In the genomic region with DNA sequence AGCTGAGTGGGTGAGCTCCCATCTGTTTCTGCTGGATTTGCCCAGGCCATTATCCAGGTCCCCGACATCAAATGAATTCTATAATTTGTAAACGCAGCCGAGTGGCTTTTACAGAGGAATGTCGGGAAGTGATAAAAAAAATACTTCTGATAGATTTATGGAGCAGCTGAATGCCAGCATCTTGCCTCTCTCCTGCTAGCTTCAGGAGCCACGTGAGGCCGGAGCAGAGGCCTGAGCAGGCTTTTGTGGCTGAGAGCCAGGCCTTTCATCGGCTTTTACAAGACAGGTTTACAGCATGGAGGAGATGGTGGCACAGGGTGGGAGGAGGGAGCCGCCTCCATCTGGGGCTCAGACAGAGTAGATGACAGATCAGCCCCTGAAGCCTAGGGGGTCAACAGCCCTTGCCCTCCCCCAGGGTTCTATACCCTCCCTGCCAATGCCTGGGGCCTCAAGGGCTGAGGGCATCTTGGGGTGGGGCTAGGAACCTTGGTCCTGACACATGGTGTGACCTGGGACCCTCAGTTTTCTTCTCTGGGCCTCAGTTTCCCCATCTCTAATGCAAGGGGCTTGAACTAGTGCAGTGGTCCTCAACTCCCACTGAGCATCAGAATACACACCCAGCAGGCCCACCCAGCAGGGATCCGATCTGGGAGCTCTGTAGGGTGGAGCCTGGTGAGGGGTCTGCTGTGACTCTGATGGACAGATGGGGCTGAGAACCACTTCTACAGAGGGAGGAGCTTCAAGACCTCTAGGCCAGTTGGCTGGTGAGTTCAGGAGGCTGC, we compare ENCODE assay signal across 21 cellular contexts. TPM values are rescaled to one million over a fixed set of nuclear protein-coding genes. Genes with fewer than 3 reads are reported as not detected.
A peak's percentile ranks its signal among the peaks of the same experiment; 100 is the strongest.
DNase-seq lines count a peak whose midpoint lies in the region; ATAC-seq, FAIRE-seq and TF ChIP-seq lines count a peak whose summit lies in the region.
"Had no signal": no experiment of that assay in that cellular context is flagged by ENCODE, and none has a peak within 500 bp of the region (broad histone marks: within the 10 kb centered on the region; RNA-seq: fewer than 3 reads in every experiment).

No MANE protein-coding gene starts in this region.

- CTCF ChIA-PET in endothelial cell of umbilical vein (lab: Charles Lee), result interaction anchor here (1.2 to 1.6 kb wide), 3 partner anchors 13 to 352 kb away, joined by 3 to 5 read pairs (median 3); no protein-coding TSS in a partner anchor
- CTCF ChIA-PET in OCI-LY7 (lab: Charles Lee; ENCODE audit: unreplicated experiment), result no interaction called here

- POLR2A ChIA-PET in endothelial cell of umbilical vein (lab: Charles Lee), result no interaction called here
- POLR2A ChIA-PET in OCI-LY7 (lab: Charles Lee), result no interaction called here

- no peaks in the 10 kb centered on the region for H3K9me2 ChIP-seq in OCI-LY7 (ENCODE audit: insufficient read depth, low read length)

- DNase-seq in GM04504 (ENCODE audit: low read depth), result peak; percentile 62
- DNase-seq in LoVo (ENCODE audit: low spot score), result peak; percentile 42
- peak; percentile 52 for DNase-seq in endothelial cell of umbilical vein (ENCODE audit: low read depth, low spot score)
- peak; percentile 64 for DNase-seq in testis
- DNase-seq in stimulated activated CD4-positive, alpha-beta T cell treated with anti-CD3 and anti-CD28 coated beads, Interleukin-1b, Interleukin-23, amount 100 ng/mL, for 48 hours, result no peak
- no peak for DNase-seq in OCI-LY7 (ENCODE audit: low spot score)
- DNase-seq: activated CD8-positive, alpha-beta T cell treated with anti-CD3 and anti-CD28 coated beads, Interleukin-2, amount 10 ng/mL, durations not matched to agents 7 days and 5 days; amniotic stem cell; DMS79; glutamatergic neuron; mesendoderm; MM.1S; naive thymus-derived CD4-positive, alpha-beta T cell; NCI-H1436 treated with DMSO at 0.1 percent for 48 hours; NCI-H524 treated with DMSO at 0.1 percent for 48 hours; ovary; right lobe of liver; RPMI8226; stomach had no signal

- no peak for ATAC-seq in HG03571 (IDR thresholded peaks at IDR 0.05; ENCODE audit: unreplicated experiment)
- ATAC-seq: activated CD4-positive, CD25-positive, alpha-beta regulatory T cell treated with anti-CD3 and anti-CD28 coated beads, Interleukin-2, amount 50 U/mL, for 24 hours; activated CD8-positive, alpha-beta T cell treated with anti-CD3 and anti-CD28 coated beads, Interleukin-2, amount 10 ng/mL, durations not matched to agents 7 days and 5 days; naive thymus-derived CD4-positive, alpha-beta T cell; right lobe of liver had no signal

- H3K36me3 ChIP-seq in endothelial cell of umbilical vein (ENCODE audit: control insufficient read depth in 2 of 2, extremely low read depth in 1 of 2, insufficient read depth in 2 of 2, low read length in 2 of 2) (no peaks in the 10 kb centered on the region), testis (ENCODE audit: low read depth, missing control alignments) (no peaks in the 10 kb centered on the region), OCI-LY7 (ENCODE audit: insufficient read depth, low read length) (no peaks in the 10 kb centered on the region)
- H3K36me3 ChIP-seq: ovary, right lobe of liver, stomach had no signal

- H3K4me3 ChIP-seq in endothelial cell of umbilical vein (replicated peaks in 1 of 3; ENCODE audit: insufficient read depth in 1 of 3, low read depth in 1 of 3, low read length in 3 of 3), result no peak overlapping the region
- H3K4me3 ChIP-seq in testis, result no peak overlapping the region
- H3K4me3 ChIP-seq in OCI-LY7 (ENCODE audit: low read depth, low read length, poor library complexity, severe bottlenecking), result no peak overlapping the region
- H3K4me3 ChIP-seq: ovary, right lobe of liver, stomach had no signal

- intact Hi-C loops in endothelial cell of umbilical vein (cut with micrococcal nuclease), result no loop called here
- intact Hi-C loops in testis (cut with DNase I; ENCODE audit: low total_unique reads), result no loop called here
- intact Hi-C loops in OCI-LY7 (cut with micrococcal nuclease; ENCODE audit: unreplicated experiment), result no loop called here

- H3K27ac ChIP-seq in endothelial cell of umbilical vein (ENCODE audit: insufficient read depth, low read depth, low read length), result no peak overlapping the region
- H3K27ac ChIP-seq in testis, result no peak overlapping the region
- no peak overlapping the region for H3K27ac ChIP-seq in OCI-LY7 (ENCODE audit: low read depth, low read length, poor library complexity, severe bottlenecking)
- H3K27ac ChIP-seq: ovary, right lobe of liver, stomach had no signal

- no peak overlapping the region for H2AFZ ChIP-seq in endothelial cell of umbilical vein (ENCODE audit: low read depth, low read length)
- H2AFZ ChIP-seq in OCI-LY7 (ENCODE audit: low read length), result no peak overlapping the region

- H3K4me1 ChIP-seq in endothelial cell of umbilical vein (ENCODE audit: control insufficient read depth, extremely low read depth, insufficient read depth, low read length) (no peaks in the 10 kb centered on the region), testis (no peaks in the 10 kb centered on the region), OCI-LY7 (ENCODE audit: insufficient read depth, low read length, poor library complexity, severe bottlenecking) (no peaks in the 10 kb centered on the region)
- H3K4me1 ChIP-seq: right lobe of liver had no signal

- H3K27me3 ChIP-seq in endothelial cell of umbilical vein (ENCODE audit: control insufficient read depth in 2 of 2, insufficient read depth in 2 of 2, low read length in 2 of 2) (peaks cover 4 to 18% of the 10 kb centered on the region in 2 experiments), testis (no peaks in the 10 kb centered on the region)
- H3K27me3 ChIP-seq: ovary, right lobe of liver had no signal

- no peaks in the 10 kb centered on the region for H3K9me3 ChIP-seq in endothelial cell of umbilical vein (replicated peaks; ENCODE audit: control insufficient read depth, insufficient read depth, low read length)
- no peaks in the 10 kb centered on the region for H3K9me3 ChIP-seq in testis
- H3K9me3 ChIP-seq in OCI-LY7 (ENCODE audit: low read length), result no peaks in the 10 kb centered on the region
- H3K9me3 ChIP-seq: ovary, right lobe of liver, stomach had no signal

- no peak for TF ChIP-seq CTCF in endothelial cell of umbilical vein (IDR thresholded peaks at IDR 0.05; ENCODE audit: extremely low read depth in 1 of 2, insufficient read depth in 1 of 2, low read depth in 1 of 2, low read length in 2 of 2)
- TF ChIP-seq CTCF in testis (IDR thresholded peaks at IDR 0.05), result no peak
- TF ChIP-seq CTCF in OCI-LY7 (conservative IDR thresholded peaks at IDR 0.05; ENCODE audit: low read length), result no peak

- H3K4me2 ChIP-seq in endothelial cell of umbilical vein (ENCODE audit: insufficient read depth, low read length) (no peak overlapping the region), OCI-LY7 (ENCODE audit: low read length) (no peak overlapping the region)

- 60 to 79% methylated on average over 8 to 9 of the region's 9 CpGs for WGBS in testis, 2 donors

- H3K9ac ChIP-seq in endothelial cell of umbilical vein (replicated peaks; ENCODE audit: extremely low read depth, insufficient read depth, low read length), result no peak overlapping the region

- H3K79me2 ChIP-seq in endothelial cell of umbilical vein (ENCODE audit: control insufficient read depth, insufficient read depth, low read length) (no peaks in the 10 kb centered on the region), OCI-LY7 (ENCODE audit: insufficient read depth, low read depth, low read length) (no peaks in the 10 kb centered on the region)

- no peaks in the 10 kb centered on the region for H3K9me1 ChIP-seq in endothelial cell of umbilical vein (replicated peaks; ENCODE audit: control insufficient read depth, extremely low read depth, insufficient read depth, low read length)

- H4K20me1 ChIP-seq in endothelial cell of umbilical vein (replicated peaks; ENCODE audit: control insufficient read depth, extremely low read depth, insufficient read depth, low read length), result no peaks in the 10 kb centered on the region
- H4K20me1 ChIP-seq in OCI-LY7 (ENCODE audit: insufficient read depth, low read length), result no peaks in the 10 kb centered on the region

- dilution Hi-C loops in endothelial cell of umbilical vein (cut with MboI; ENCODE audit: extremely low pct_ligation_motif_present, low sequenced_read_pairs), result no loop called here

- no peak for FAIRE-seq in endothelial cell of umbilical vein (lab: Jason Lieb, UNC)

- BruUV-seq in endothelial cell of umbilical vein (replicated peaks; lab: Mats Ljungman, UMichigan) (no TSS peak), OCI-LY7 (replicated peaks; lab: Mats Ljungman, UMichigan) (no TSS peak)

- TF ChIP-seq POLR2A in endothelial cell of umbilical vein (IDR thresholded peaks at IDR 0.05; ENCODE audit: low read depth, low read length) (no peak), testis (IDR thresholded peaks at IDR 0.05) (no peak)

TF ChIP-seq in endothelial cell of umbilical vein, 7 proteins besides CTCF, POLR2A, EP300 and RAD21:
- TF ChIP-seq MAX (IDR thresholded peaks at IDR 0.05; ENCODE audit: insufficient read depth, insufficient read length), result no peak
- no peak for TF ChIP-seq POLR2AphosphoS5 (IDR thresholded peaks at IDR 0.05; ENCODE audit: insufficient read depth, low read depth, low read length)
- no peak for TF ChIP-seq JUN (IDR thresholded peaks at IDR 0.05; ENCODE audit: borderline replicate concordance, insufficient read depth, insufficient read length, low read depth)
- no peak for TF ChIP-seq EZH2 (IDR thresholded peaks at IDR 0.05; ENCODE audit: borderline replicate concordance, low read depth, low read length, severe bottlenecking)
- no peak for TF ChIP-seq MYC (IDR thresholded peaks at IDR 0.05; ENCODE audit: low read depth, low read length)
- no peak for TF ChIP-seq FOS (IDR thresholded peaks at IDR 0.05; ENCODE audit: borderline replicate concordance, insufficient read depth, low read length)
TF ChIP-seq in endothelial cell of umbilical vein: peak in this region for 0.

RNA-seq across cellular contexts. Expression of gene PCBD1, which starts 44.2 kb away (rescaled TPM):
- total RNA-seq in endothelial cell of umbilical vein, result 77.5 and 95.7 TPM in 2 replicates
- polyA plus RNA-seq in endothelial cell of umbilical vein, result 113 and 115 TPM in 2 replicates
- polyA plus RNA-seq in endothelial cell of umbilical vein (2011; cell fraction: cytosol; rRNA removed), result 128 and 145 TPM in 2 replicates
- polyA plus RNA-seq in endothelial cell of umbilical vein (2011; cell fraction: nucleus; rRNA removed), result 37.8 and 45.2 TPM in 2 replicates
- 116 and 120 TPM in 2 replicates for polyA plus RNA-seq in endothelial cell of umbilical vein (2012)
- polyA minus RNA-seq in endothelial cell of umbilical vein, result 44.7 and 49.1 TPM in 2 replicates
- polyA minus RNA-seq in endothelial cell of umbilical vein (2011; cell fraction: cytosol; rRNA and poly(A)+ RNA removed), result 28.3 TPM
- 9.1 and 10.9 TPM in 2 replicates for polyA minus RNA-seq in endothelial cell of umbilical vein (2011; cell fraction: nucleus; rRNA and poly(A)+ RNA removed)
- 10 to 100 TPM; 61.9 to 71.2 TPM for total RNA-seq in testis
- polyA plus RNA-seq in testis (ENCODE audit: insufficient read depth, low read depth, low replicate concordance), result 49.6 TPM
- 4.9 and 7.9 TPM in 2 replicates for total RNA-seq in OCI-LY7 (2014; rRNA removed; shearing (Covaris generic))
- 20.7 and 25.4 TPM in 2 replicates for total RNA-seq in OCI-LY7 (2022)

Comparison
In these comparisons a context has a peak if more than half of its experiments do, and no peak if none do; other contexts are left out.
1. DNase-seq: peak in GM04504 (single experiment), LoVo (single experiment), endothelial cell of umbilical vein (single experiment) and testis (single experiment); none in stimulated activated CD4-positive, alpha-beta T cell treated with anti-CD3 and anti-CD28 coated beads, Interleukin-1b, Interleukin-23, amount 100 ng/mL, for 48 hours (single experiment) and OCI-LY7 (single experiment).